Comparison of ENCODE assay signal across 27 cellular contexts in the genomic region with DNA sequence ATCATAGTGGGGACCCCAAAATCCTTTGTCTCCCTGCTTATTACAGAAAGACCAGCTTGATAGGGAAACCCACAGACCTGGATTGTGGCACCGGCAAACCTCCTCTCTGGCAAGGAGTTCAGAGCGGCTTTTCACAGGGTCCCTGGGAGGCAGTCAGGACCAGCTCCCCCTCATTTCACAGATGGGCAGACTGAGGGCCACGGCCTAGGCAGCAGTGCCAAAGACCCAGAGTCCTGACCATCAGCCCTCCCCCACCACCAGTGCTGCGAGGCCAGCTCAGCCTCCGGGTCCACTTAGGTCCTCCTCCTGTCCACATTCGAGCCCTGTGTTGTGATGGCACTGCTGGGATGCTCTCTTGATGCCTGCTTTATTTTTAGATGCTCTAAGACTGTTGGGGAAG.
"Had no signal": no experiment of that assay in that cellular context is flagged by ENCODE, and none has a peak within 500 bp of the region (broad histone marks: within the 10 kb centered on the region; RNA-seq: fewer than 3 reads in every experiment).

No MANE protein-coding gene starts in this region.

- H3K36me3 Mint-ChIP-seq: activated CD4-positive, alpha-beta memory T cell treated with anti-CD3 and anti-CD28 coated beads for 36 hours; activated naive CD4-positive, alpha-beta T cell treated with anti-CD3 and anti-CD28 coated beads, Interleukin-2, amount 10 ng/mL, durations not matched to agents 7 days and 5 days; activated naive CD8-positive, alpha-beta T cell treated with anti-CD3 and anti-CD28 coated beads for 36 hours had no signal

- H3K27me3 ChIP-seq: breast epithelium had no signal

- H3K4me3 Mint-ChIP-seq: activated CD4-positive, alpha-beta memory T cell treated with anti-CD3 and anti-CD28 coated beads for 36 hours; activated CD4-positive, alpha-beta T cell treated with anti-CD3 and anti-CD28 coated beads, Interleukin-2, amount 10 ng/mL, durations not matched to agents 7 days and 5 days; activated naive CD4-positive, alpha-beta T cell treated with anti-CD3 and anti-CD28 coated beads, Interleukin-2, amount 10 ng/mL, durations not matched to agents 7 days and 5 days; activated naive CD8-positive, alpha-beta T cell treated with anti-CD3 and anti-CD28 coated beads for 36 hours; activated T-cell treated with anti-CD3 and anti-CD28 coated beads, Interleukin-2, amount 50 U/mL, for 72 hours had no signal

- H3K27ac ChIP-seq: breast epithelium, SJCRH30, VCaP had no signal

- H3K4me2 ChIP-seq: SK-N-SH had no signal

- H3K36me3 ChIP-seq: breast epithelium, SJCRH30 had no signal

- H3K9ac ChIP-seq: SK-N-SH had no signal

- H3K4me1 ChIP-seq: breast epithelium, SJCRH30 had no signal

- ATAC-seq: activated T-cell treated with anti-CD3 and anti-CD28 coated beads, Interleukin-2, amount 50 U/mL, for 72 hours; Panc1 had no signal

- H3K4me3 ChIP-seq: breast epithelium, SJCRH30 had no signal

- DNase-seq: activated CD4-positive, alpha-beta memory T cell treated with anti-CD3 and anti-CD28 coated beads for 36 hours; activated CD4-positive, alpha-beta T cell treated with anti-CD3 and anti-CD28 coated beads, Interleukin-2, amount 10 ng/mL, durations not matched to agents 7 days and 5 days; activated CD4-positive, CD25-positive, alpha-beta regulatory T cell; activated gamma-delta T cell treated with Interleukin-2 at 50 U/mL for 16 hours; activated naive CD4-positive, alpha-beta T cell treated with anti-CD3 and anti-CD28 coated beads, Interleukin-2, amount 10 ng/mL, durations not matched to agents 7 days and 5 days; activated naive CD8-positive, alpha-beta T cell treated with anti-CD3 and anti-CD28 coated beads for 36 hours; activated T-cell treated with anti-CD3 and anti-CD28 coated beads for 4 hours; activated T-cell treated with anti-CD3 and anti-CD28 coated beads, Interleukin-2, amount 50 U/mL, for 72 hours; Kasumi-1; KBM-7; NCI-H1105 treated with DMSO at 0.1 percent for 48 hours; NCI-H1436 treated with DMSO at 0.1 percent for 48 hours; NCI-H187; NCI-H2081; NCI-H510A treated with DMSO at 0.1 percent for 48 hours; NCI-H69; NK-92 treated with Interleukin-12 subunit alpha and Interleukin-12 subunit beta, amount 100 ng/mL, for 24 hours; OCI-M1; Right ventricle myocardium superior; RPMI8226; SJCRH30; SK-N-SH; T-helper 1 cell had no signal

- H3K27ac Mint-ChIP-seq: activated CD4-positive, alpha-beta memory T cell treated with anti-CD3 and anti-CD28 coated beads for 36 hours; activated CD4-positive, alpha-beta T cell treated with anti-CD3 and anti-CD28 coated beads, Interleukin-2, amount 10 ng/mL, durations not matched to agents 7 days and 5 days; activated naive CD4-positive, alpha-beta T cell treated with anti-CD3 and anti-CD28 coated beads, Interleukin-2, amount 10 ng/mL, durations not matched to agents 7 days and 5 days; activated naive CD8-positive, alpha-beta T cell treated with anti-CD3 and anti-CD28 coated beads for 36 hours; activated T-cell treated with anti-CD3 and anti-CD28 coated beads, Interleukin-2, amount 50 U/mL, for 72 hours; activated T-helper 2 cell treated with anti-CD3 and anti-CD28 coated beads, Interferon-gamma antibody, Interleukin-2, Interleukin-4, amounts not matched to agents 10 μg/mL and 5 μg/mL and 100 μg/mL, durations not matched to agents 14 hours and 24 hours and 36 hours had no signal
